In genomic region chrX:131633285-131633917, GRCh38 we compare ENCODE assay signal across 9 cellular contexts.
A peak's percentile ranks its signal among the peaks of the same experiment; 100 is the strongest.
DNase-seq lines count a peak whose midpoint lies in the region; ATAC-seq and TF ChIP-seq lines count a peak whose summit lies in the region.
"Had no signal": no experiment of that assay in that cellular context is flagged by ENCODE, and none has a peak within 500 bp of the region (broad histone marks: within the 10 kb centered on the region; RNA-seq: fewer than 3 reads in every experiment).

No MANE protein-coding gene starts in this region.

- H3K27me3 Mint-ChIP-seq in CD8-positive, alpha-beta T cell (ENCODE audit: low read depth), result no peaks in the 10 kb centered on the region
- H3K27me3 Mint-ChIP-seq in natural killer cell treated with Interleukin-12 subunit alpha and Interleukin-12 subunit beta and Interleukin-15 and Interleukin-18, amount 100 ng/mL, for 72 hours, result peaks cover 0 to 6% of the 10 kb centered on the region in 2 donors

- POLR2A ChIA-PET in CD8-positive, alpha-beta T cell (lab: Charles Lee), result no interaction called here

- no peaks in the 10 kb centered on the region for H3K4me1 Mint-ChIP-seq in CD8-positive, alpha-beta T cell (ENCODE audit: low read depth)
- no peaks in the 10 kb centered on the region for H3K4me1 Mint-ChIP-seq in natural killer cell treated with Interleukin-12 subunit alpha and Interleukin-12 subunit beta and Interleukin-15 and Interleukin-18, amount 100 ng/mL, for 72 hours (ENCODE audit: low read depth in 2 of 2)

- H3K4me3 ChIP-seq in CD8-positive, alpha-beta T cell (ENCODE audit: low read depth, low read length), result no peak overlapping the region
- H3K4me3 ChIP-seq in uterus, result no peak overlapping the region

- ATAC-seq in CD8-positive, alpha-beta T cell, result no peak
- ATAC-seq in GM18909 (IDR thresholded peaks at IDR 0.05; ENCODE audit: poor library complexity, unreplicated experiment) (peak; percentile 91), HG03280 (IDR thresholded peaks at IDR 0.05; ENCODE audit: unreplicated experiment) (peak; percentile 71), esophagus mucosa (peak; percentile 73)
- ATAC-seq in natural killer cell treated with Interleukin-12 subunit alpha and Interleukin-12 subunit beta and Interleukin-15 and Interleukin-18, amount 100 ng/mL, for 72 hours, result peak in 1 of 2 donors; percentile 78

- no peaks in the 10 kb centered on the region for H3K4me1 ChIP-seq in CD8-positive, alpha-beta T cell (ENCODE audit: insufficient read depth, low read length)
- no peaks in the 10 kb centered on the region for H3K4me1 ChIP-seq in uterus

- no peak overlapping the region for H3K27ac Mint-ChIP-seq in CD8-positive, alpha-beta T cell
- H3K27ac Mint-ChIP-seq in natural killer cell treated with Interleukin-12 subunit alpha and Interleukin-12 subunit beta and Interleukin-15 and Interleukin-18, amount 100 ng/mL, for 72 hours, result no peak overlapping the region
- H3K27ac Mint-ChIP-seq: stimulated activated naive CD8-positive, alpha-beta T cell treated with anti-CD3 and anti-CD28 coated beads, Interleukin-15, Interleukin-2, amounts not matched to agents 100 ng/mL and 50 ng/mL, for 24 hours had no signal

- DNase-seq in CD8-positive, alpha-beta T cell, result peak in 6 of 7 experiments; percentile 0 to 58 (median 20)
- DNase-seq in NCI-H526 treated with DMSO at 0.1 percent for 48 hours (lab: John Stamatoyannopoulos, UW), result peak; percentile 30
- DNase-seq in activated CD8-positive, alpha-beta memory T cell treated with anti-CD3 and anti-CD28 coated beads for 24 hours, result peak; percentile 68
- peak; percentile 66 for DNase-seq in natural killer cell treated with Interleukin-12 subunit alpha and Interleukin-12 subunit beta and Interleukin-15 and Interleukin-18, amount 100 ng/mL, for 72 hours (ENCODE audit: low spot score)
- peak; percentile 29 to 40 for DNase-seq in uterus

- TF ChIP-seq CTCF in CD8-positive, alpha-beta T cell (IDR thresholded peaks at IDR 0.05), result peak; percentile 34
- peak; percentile 56 to 69 (median 64) for TF ChIP-seq CTCF in uterus (IDR thresholded peaks at IDR 0.05)

- no peak overlapping the region for H3K4me3 Mint-ChIP-seq in CD8-positive, alpha-beta T cell
- no peak overlapping the region for H3K4me3 Mint-ChIP-seq in natural killer cell treated with Interleukin-12 subunit alpha and Interleukin-12 subunit beta and Interleukin-15 and Interleukin-18, amount 100 ng/mL, for 72 hours
- H3K4me3 Mint-ChIP-seq: stimulated activated naive CD8-positive, alpha-beta T cell treated with anti-CD3 and anti-CD28 coated beads, Interleukin-15, Interleukin-2, amounts not matched to agents 100 ng/mL and 50 ng/mL, for 24 hours had no signal

- intact Hi-C loops in CD8-positive, alpha-beta T cell (cut with DNase I, micrococcal nuclease), result loop anchor here (5.0 to 10.0 kb wide), 2 partner anchors 656 to 1299 kb away; partner anchors contain the start of gene SLC25A14 (in 1 of the 2)
- intact Hi-C loops in uterus (cut with DNase I; ENCODE audit: low total_unique reads), result no loop called here

- H3K27ac ChIP-seq in CD8-positive, alpha-beta T cell (ENCODE audit: low read depth, low read length), result no peak overlapping the region
- no peak overlapping the region for H3K27ac ChIP-seq in uterus

- CTCF ChIA-PET in CD8-positive, alpha-beta T cell (lab: Charles Lee), result interaction anchor here (0.5 to 1.0 kb wide), 2 partner anchors 9 to 1498 kb away, joined by 3 to 8 read pairs; no protein-coding TSS in a partner anchor

- no peaks in the 10 kb centered on the region for H3K36me3 Mint-ChIP-seq in CD8-positive, alpha-beta T cell
- H3K36me3 Mint-ChIP-seq in natural killer cell treated with Interleukin-12 subunit alpha and Interleukin-12 subunit beta and Interleukin-15 and Interleukin-18, amount 100 ng/mL, for 72 hours, result no peaks in the 10 kb centered on the region

- no peak for TF ChIP-seq POLR2A in uterus (IDR thresholded peaks at IDR 0.05)

- no peaks in the 10 kb centered on the region for H3K27me3 ChIP-seq in CD8-positive, alpha-beta T cell (ENCODE audit: insufficient read depth, low read length)
- peaks cover 0 to 7% of the 10 kb centered on the region in 2 donors for H3K27me3 ChIP-seq in uterus

- H3K9me3 ChIP-seq in CD8-positive, alpha-beta T cell (ENCODE audit: low read length), result no peaks in the 10 kb centered on the region
- no peaks in the 10 kb centered on the region for H3K9me3 ChIP-seq in uterus

- H3K9me3 Mint-ChIP-seq in CD8-positive, alpha-beta T cell, result no peaks in the 10 kb centered on the region
- H3K9me3 Mint-ChIP-seq in natural killer cell treated with Interleukin-12 subunit alpha and Interleukin-12 subunit beta and Interleukin-15 and Interleukin-18, amount 100 ng/mL, for 72 hours, result no peaks in the 10 kb centered on the region
- H3K9me3 Mint-ChIP-seq: stimulated activated naive CD8-positive, alpha-beta T cell treated with anti-CD3 and anti-CD28 coated beads, Interleukin-15, Interleukin-2, amounts not matched to agents 100 ng/mL and 50 ng/mL, for 24 hours had no signal

- no peaks in the 10 kb centered on the region for H3K36me3 ChIP-seq in CD8-positive, alpha-beta T cell (ENCODE audit: insufficient read depth, low read length)
- H3K36me3 ChIP-seq in uterus, result no peaks in the 10 kb centered on the region
